Comparison of ENCODE assay signal across 17 cellular contexts in genomic region chr2:192122946-192123345, GRCh38.
DNase-seq lines count a peak whose midpoint lies in the region; TF ChIP-seq lines count a peak whose summit lies in the region.
"Had no signal": no experiment of that assay in that cellular context is flagged by ENCODE, and none has a peak within 500 bp of the region (broad histone marks: within the 10 kb centered on the region; RNA-seq: fewer than 3 reads in every experiment).

No MANE protein-coding gene starts in this region.

- no peak overlapping the region for H3K9ac ChIP-seq in neural cell (ENCODE audit: low read length)
- H3K9ac ChIP-seq: BLaER1 had no signal

- H3K4me3 ChIP-seq in dorsolateral prefrontal cortex, result no peak overlapping the region
- H3K4me3 ChIP-seq in neural cell (ENCODE audit: low read length), result no peak overlapping the region
- H3K4me3 ChIP-seq in foreskin fibroblast (ENCODE audit: low read depth in 1 of 2, low read length in 2 of 2), result no peak overlapping the region
- H3K4me3 ChIP-seq: BLaER1 had no signal

- DNase-seq in dorsolateral prefrontal cortex, result no peak
- no peak for DNase-seq in COR-L47 (lab: John Stamatoyannopoulos, UW)
- DNase-seq in NK-92 treated with Interleukin-12 subunit alpha and Interleukin-12 subunit beta, amount 100 ng/mL, for 24 hours (lab: John Stamatoyannopoulos, UW), result no peak
- no peak for DNase-seq in foreskin fibroblast
- DNase-seq: 8988T; ACHN; BE2C; C1 segment of cervical spinal cord; Caco-2; Calu3; CD4-positive, alpha-beta memory T cell; CD4-positive, CD25-positive, alpha-beta regulatory T cell; CD8-positive, alpha-beta memory T cell; DMS79 treated with DMSO at 0.1 percent for 48 hours; GF-D8 had no signal

- no peak overlapping the region for H3K4me2 ChIP-seq in neural cell (ENCODE audit: low read length)
- H3K4me2 ChIP-seq: BLaER1 had no signal

- H3K27ac ChIP-seq in dorsolateral prefrontal cortex (peak overlapping the region in 42 of 59 donors; percentile 3 to 83 (median 60)), neural cell (ENCODE audit: low read length) (no peak overlapping the region)
- H3K27ac ChIP-seq: BLaER1 had no signal

- no peaks in the 10 kb centered on the region for H3K79me2 ChIP-seq in neural cell (replicated peaks; ENCODE audit: insufficient read depth, low read length)

- no peaks in the 10 kb centered on the region for H4K20me1 ChIP-seq in neural cell (ENCODE audit: insufficient read depth)
- H4K20me1 ChIP-seq: BLaER1 had no signal

- no peaks in the 10 kb centered on the region for H3K36me3 ChIP-seq in neural cell (ENCODE audit: insufficient read depth, low read length)
- H3K36me3 ChIP-seq: BE2C, BLaER1 had no signal

- TF ChIP-seq RAD21 in neural cell (conservative IDR thresholded peaks at IDR 0.05), result no peak

- no peak overlapping the region for H2AFZ ChIP-seq in neural cell (ENCODE audit: low read depth, low read length)

- H3K27me3 ChIP-seq in dorsolateral prefrontal cortex (no peaks in the 10 kb centered on the region), neural cell (ENCODE audit: insufficient read depth, low read depth, low read length) (no peaks in the 10 kb centered on the region)
- H3K27me3 ChIP-seq: BE2C, BLaER1 had no signal

- intact Hi-C loops in dorsolateral prefrontal cortex (cut with DNase I), result loop anchor here in 1 of 2 donors (10.0 kb wide), 1 partner anchor 88 kb away; no protein-coding TSS in a partner anchor

- H3K9me3 ChIP-seq in neural cell (ENCODE audit: low read length), result no peaks in the 10 kb centered on the region
- H3K9me3 ChIP-seq: BE2C, BLaER1, Caco-2 had no signal

- no peak for TF ChIP-seq CTCF in dorsolateral prefrontal cortex (IDR thresholded peaks at IDR 0.05 in 54 of 56, conservative IDR thresholded peaks at IDR 0.05 in 2 of 56; ENCODE audit: low read depth in 1 of 56, partially characterized antibody in 56 of 56)
- no peak for TF ChIP-seq CTCF in neural cell (IDR thresholded peaks at IDR 0.05; ENCODE audit: poor library complexity, severe bottlenecking)
- TF ChIP-seq CTCF in foreskin fibroblast (IDR thresholded peaks at IDR 0.05; ENCODE audit: low read depth, low read length), result no peak

- peak; percentile 79 for TF ChIP-seq EP300 in neural cell (conservative IDR thresholded peaks at IDR 0.05; ENCODE audit: poor library complexity, severe bottlenecking)

- no peaks in the 10 kb centered on the region for H3K9me2 ChIP-seq in neural cell (ENCODE audit: insufficient read depth, low read length)

- no peaks in the 10 kb centered on the region for H3F3A ChIP-seq in neural cell (ENCODE audit: insufficient read depth, low read length, poor library complexity, severe bottlenecking)

TF ChIP-seq in neural cell, 6 proteins besides CTCF, POLR2A, EP300 and RAD21:
- TF ChIP-seq MXI1 (conservative IDR thresholded peaks at IDR 0.05; ENCODE audit: poor library complexity, severe bottlenecking), result no peak
- peak; percentile 76 for TF ChIP-seq POLR2AphosphoS5 (IDR thresholded peaks at IDR 0.05)
